3 cellular contexts compared by ENCODE assay signal in the genomic region with DNA sequence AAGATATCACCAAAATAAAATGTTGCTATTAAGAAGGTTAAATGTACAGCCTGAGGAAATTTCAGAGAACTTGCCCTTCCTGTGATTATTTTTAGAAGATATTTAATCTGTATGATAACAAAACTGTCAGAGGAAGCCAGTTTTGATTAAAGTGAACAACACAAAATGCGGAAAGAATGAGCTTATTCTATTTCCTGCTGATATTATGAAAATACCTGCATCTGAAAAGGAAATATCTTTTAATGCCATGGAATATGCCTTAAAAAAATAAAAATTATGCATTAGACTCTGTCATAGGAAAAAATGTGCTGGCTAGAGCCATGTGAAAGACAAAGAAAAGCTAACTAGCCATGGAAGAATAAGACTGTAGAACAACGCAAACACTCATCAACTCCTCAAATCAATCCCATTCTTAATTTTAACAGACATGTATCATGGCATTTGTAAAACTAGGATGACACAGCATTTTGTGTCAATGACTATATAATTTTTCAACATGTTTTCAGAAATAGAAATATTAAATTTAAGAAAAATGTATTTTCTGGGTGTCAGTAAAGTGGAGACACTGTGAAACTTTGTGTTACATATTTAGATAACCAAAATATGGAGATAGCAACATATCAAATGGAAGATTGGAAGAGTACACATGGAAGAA.
TF ChIP-seq lines count a peak whose summit lies in the region.

No MANE protein-coding gene starts in this region.

TF ChIP-seq in A549, 52 proteins besides CTCF, POLR2A, EP300 and RAD21 (continued from another document):
- no peak for TF ChIP-seq MAZ (IDR thresholded peaks at IDR 0.05; ENCODE audit: borderline replicate concordance, low read depth, low read length)
- no peak for TF ChIP-seq SREBF2 (IDR thresholded peaks at IDR 0.05)
- TF ChIP-seq FOSL2 (IDR thresholded peaks at IDR 0.05) = no peak
- TF ChIP-seq FOSL2 (CRISPR knock-in tag; IDR thresholded peaks at IDR 0.05) = no peak
- no peak for TF ChIP-seq KDM5A (IDR thresholded peaks at IDR 0.05)
- TF ChIP-seq, protein P1, sequence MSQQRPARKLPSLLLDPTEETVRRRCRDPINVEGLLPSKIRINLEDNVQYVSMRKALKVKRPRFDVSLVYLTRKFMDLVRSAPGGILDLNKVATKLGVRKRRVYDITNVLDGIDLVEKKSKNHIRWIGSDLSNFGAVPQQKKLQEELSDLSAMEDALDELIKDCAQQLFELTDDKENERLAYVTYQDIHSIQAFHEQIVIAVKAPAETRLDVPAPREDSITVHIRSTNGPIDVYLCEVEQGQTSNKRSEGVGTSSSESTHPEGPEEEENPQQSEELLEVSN (IDR thresholded peaks at IDR 0.05; ENCODE audit: borderline replicate concordance, low read depth) = no peak
- no peak for TF ChIP-seq TFCP2L1 (CRISPR knock-in tag; IDR thresholded peaks at IDR 0.05)

TF ChIP-seq in K562, 482 proteins besides CTCF, POLR2A, EP300 and RAD21 (continued from another document):
- TF ChIP-seq MAFG (tag; conservative IDR thresholded peaks at IDR 0.05) = 0 out of 2 replicates have a peak, but pooled peaks have one; percentile 27
- no peak for TF ChIP-seq NFIC (IDR thresholded peaks at IDR 0.05)

TF ChIP-seq in endothelial cell of umbilical vein, 7 proteins besides CTCF, POLR2A, EP300 and RAD21 (continued from another document):
- TF ChIP-seq GATA2 (IDR thresholded peaks at IDR 0.05; ENCODE audit: insufficient read depth, insufficient read length, low read depth, low read length) = peak; percentile 90
- TF ChIP-seq EZH2 (IDR thresholded peaks at IDR 0.05; ENCODE audit: borderline replicate concordance, low read depth, low read length, severe bottlenecking) = no peak
- peak; percentile 49 for TF ChIP-seq FOS (IDR thresholded peaks at IDR 0.05; ENCODE audit: borderline replicate concordance, insufficient read depth, low read length)
- peak; percentile 26 for TF ChIP-seq POLR2AphosphoS5 (IDR thresholded peaks at IDR 0.05; ENCODE audit: insufficient read depth, low read depth, low read length)
- TF ChIP-seq, protein P2, sequence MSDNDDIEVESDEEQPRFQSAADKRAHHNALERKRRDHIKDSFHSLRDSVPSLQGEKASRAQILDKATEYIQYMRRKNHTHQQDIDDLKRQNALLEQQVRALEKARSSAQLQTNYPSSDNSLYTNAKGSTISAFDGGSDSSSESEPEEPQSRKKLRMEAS (IDR thresholded peaks at IDR 0.05; ENCODE audit: insufficient read depth, insufficient read length) = no peak
